In genomic region chr3:14288168-14288788, GRCh38 we compare ENCODE assay signal across 22 cellular contexts.
A peak's percentile ranks its signal among the peaks of the same experiment; 100 is the strongest.
DNase-seq lines count a peak whose midpoint lies in the region; ATAC-seq and TF ChIP-seq lines count a peak whose summit lies in the region.
"Had no signal": no experiment of that assay in that cellular context is flagged by ENCODE, and none has a peak within 500 bp of the region (broad histone marks: within the 10 kb centered on the region; RNA-seq: fewer than 3 reads in every experiment).

No MANE protein-coding gene starts in this region.

- peaks cover 2% of the 10 kb centered on the region for H3K9me3 Mint-ChIP-seq in neural progenitor cell
- no peaks in the 10 kb centered on the region for H3K9me3 Mint-ChIP-seq in effector memory CD8-positive, alpha-beta T cell

- no peak for TF ChIP-seq CTCF in neural progenitor cell (IDR thresholded peaks at IDR 0.05)

- no peaks in the 10 kb centered on the region for H4K20me1 ChIP-seq in BLaER1
- H4K20me1 ChIP-seq in neural progenitor cell (ENCODE audit: low read depth): no peaks in the 10 kb centered on the region

- no peaks in the 10 kb centered on the region for H3F3A ChIP-seq in neural progenitor cell (ENCODE audit: low read depth)

- no peak overlapping the region for H3K4me3 ChIP-seq in BLaER1
- H3K4me3 ChIP-seq in neural progenitor cell: no peak overlapping the region
- H3K4me3 ChIP-seq in trophoblast cell (ENCODE audit: low read depth, low read length): no peak overlapping the region

- peak overlapping the region; percentile 29 for H3K27ac Mint-ChIP-seq in neural progenitor cell
- H3K27ac Mint-ChIP-seq in effector memory CD8-positive, alpha-beta T cell: no peak overlapping the region
- H3K27ac Mint-ChIP-seq: IgD-negative memory B cell had no signal

- H2AFZ ChIP-seq in neural progenitor cell (replicated peaks) (no peak overlapping the region), trophoblast cell (ENCODE audit: insufficient read depth, low read length, poor library complexity) (no peak overlapping the region)

- H3K9ac ChIP-seq in BLaER1 (no peak overlapping the region), neural progenitor cell (no peak overlapping the region), trophoblast cell (ENCODE audit: low read length) (no peak overlapping the region)

- no peak overlapping the region for H3K27ac ChIP-seq in BLaER1
- peak overlapping the region; percentile 84 for H3K27ac ChIP-seq in caudate nucleus (ENCODE audit: low read depth, low read length)
- H3K27ac ChIP-seq in neural progenitor cell: no peak overlapping the region
- H3K27ac ChIP-seq in trophoblast cell (ENCODE audit: low read depth, low read length): no peak overlapping the region
- H3K27ac ChIP-seq: 22Rv1, C4-2B had no signal

- H2BK120ac ChIP-seq in trophoblast cell (ENCODE audit: insufficient read depth, low read length, poor library complexity): no peak overlapping the region

- DNase-seq in NCI-H82 treated with DMSO at 0.1 percent for 48 hours (lab: John Stamatoyannopoulos, UW; ENCODE audit: unreplicated experiment): peak; percentile 71
- peak in 11 of 61 donors; percentile 8 to 86 (median 21) for DNase-seq in caudate nucleus (lab: John Stamatoyannopoulos, UW)
- DNase-seq in neural progenitor cell (ENCODE audit: low spot score): no peak
- DNase-seq in cerebellar cortex (ENCODE audit: low spot score): no peak
- no peak for DNase-seq in trophoblast cell
- DNase-seq in effector memory CD8-positive, alpha-beta T cell: no peak
- DNase-seq: EL, GOT3, HCEC 1CT, Karpas-422, MV-4-11, NCI-H1105 treated with DMSO at 0.1 percent for 48 hours, NCI-H2029 treated with DMSO at 0.1 percent for 48 hours, NCI-H345, NCI-H524, OCI-M1, Right ventricle myocardium superior had no signal

- H2BK12ac ChIP-seq in trophoblast cell (ENCODE audit: low read length): no peak overlapping the region

- peaks cover 8% of the 10 kb centered on the region for H3K79me1 ChIP-seq in trophoblast cell (ENCODE audit: low read length)

- H3K9me3 ChIP-seq in BLaER1 (peaks cover 4% of the 10 kb centered on the region), neural progenitor cell (ENCODE audit: low read depth) (no peaks in the 10 kb centered on the region), trophoblast cell (ENCODE audit: insufficient read depth, low read depth, low read length) (no peaks in the 10 kb centered on the region)

- H3K79me2 ChIP-seq in neural progenitor cell (ENCODE audit: low read depth) (no peaks in the 10 kb centered on the region), trophoblast cell (ENCODE audit: control insufficient read depth, insufficient read depth, low read length, poor library complexity) (no peaks in the 10 kb centered on the region)

- no peak for ATAC-seq in effector memory CD8-positive, alpha-beta T cell (replicated peaks)
- ATAC-seq in HG02763 (IDR thresholded peaks at IDR 0.05; ENCODE audit: unreplicated experiment): no peak

- H3K4me1 ChIP-seq in BLaER1: peaks cover 32% of the 10 kb centered on the region
- H3K4me1 ChIP-seq in neural progenitor cell: peaks cover 14% of the 10 kb centered on the region
- H3K4me1 ChIP-seq in trophoblast cell (ENCODE audit: control insufficient read depth in 1 of 2, insufficient read depth in 2 of 2, low read length in 2 of 2): peaks cover 8 to 17% of the 10 kb centered on the region in 2 experiments

- H3K4me2 ChIP-seq in BLaER1 (peak overlapping the region; percentile 81), neural progenitor cell (no peak overlapping the region), trophoblast cell (ENCODE audit: low read length) (no peak overlapping the region)

- H4K91ac ChIP-seq in trophoblast cell (ENCODE audit: low read depth, low read length): no peak overlapping the region

- no peak overlapping the region for H2BK5ac ChIP-seq in trophoblast cell (ENCODE audit: low read depth, low read length, poor library complexity)

- H4K12ac ChIP-seq in trophoblast cell (ENCODE audit: low read depth, low read length): no peak overlapping the region

- no peak overlapping the region for H3K14ac ChIP-seq in trophoblast cell (ENCODE audit: low read length)

- H3K4me3 Mint-ChIP-seq in neural progenitor cell: no peak overlapping the region
- H3K4me3 Mint-ChIP-seq in effector memory CD8-positive, alpha-beta T cell: no peak overlapping the region
- H3K4me3 Mint-ChIP-seq: IgD-negative memory B cell had no signal

- H3K4me1 Mint-ChIP-seq in neural progenitor cell: peaks cover 40% of the 10 kb centered on the region
- H3K4me1 Mint-ChIP-seq in effector memory CD8-positive, alpha-beta T cell (ENCODE audit: low read depth in 2 of 2): peaks cover 0 to 4% of the 10 kb centered on the region in 2 donors
- H3K4me1 Mint-ChIP-seq: IgD-negative memory B cell had no signal

- H4K8ac ChIP-seq in trophoblast cell (ENCODE audit: low read depth, low read length): no peak overlapping the region

- no peaks in the 10 kb centered on the region for H3K36me3 Mint-ChIP-seq in neural progenitor cell
- H3K36me3 Mint-ChIP-seq in effector memory CD8-positive, alpha-beta T cell (ENCODE audit: insufficient read depth): no peaks in the 10 kb centered on the region
- H3K36me3 Mint-ChIP-seq: IgD-negative memory B cell had no signal

- no peak overlapping the region for H2AK5ac ChIP-seq in trophoblast cell (ENCODE audit: low read length)

- H3K27me3 Mint-ChIP-seq in neural progenitor cell (ENCODE audit: insufficient read depth, low read depth): peaks cover 8% of the 10 kb centered on the region
- peaks cover 0 to 6% of the 10 kb centered on the region in 2 donors for H3K27me3 Mint-ChIP-seq in effector memory CD8-positive, alpha-beta T cell

- H3K23ac ChIP-seq in trophoblast cell (ENCODE audit: low read length): no peak overlapping the region

- H3K27me3 ChIP-seq in BLaER1 (no peaks in the 10 kb centered on the region), neural progenitor cell (no peaks in the 10 kb centered on the region), trophoblast cell (ENCODE audit: insufficient read depth, low read length) (no peaks in the 10 kb centered on the region)

- H3K36me3 ChIP-seq in BLaER1 (no peaks in the 10 kb centered on the region), neural progenitor cell (no peaks in the 10 kb centered on the region), trophoblast cell (ENCODE audit: control insufficient read depth in 1 of 2, insufficient read depth in 2 of 2, low read length in 2 of 2) (no peaks in the 10 kb centered on the region)

- no peak overlapping the region for H3K4ac ChIP-seq in trophoblast cell (ENCODE audit: low read depth, low read length)

- no peak overlapping the region for H3K18ac ChIP-seq in trophoblast cell (ENCODE audit: low read length)

- WGBS in trophoblast cell (ENCODE audit: extremely low coverage, insufficient coverage, insufficient read length): no CpG with 5 or more reads among the region's 2 CpGs
